8 cellular contexts compared by ENCODE assay signal in the genomic region with DNA sequence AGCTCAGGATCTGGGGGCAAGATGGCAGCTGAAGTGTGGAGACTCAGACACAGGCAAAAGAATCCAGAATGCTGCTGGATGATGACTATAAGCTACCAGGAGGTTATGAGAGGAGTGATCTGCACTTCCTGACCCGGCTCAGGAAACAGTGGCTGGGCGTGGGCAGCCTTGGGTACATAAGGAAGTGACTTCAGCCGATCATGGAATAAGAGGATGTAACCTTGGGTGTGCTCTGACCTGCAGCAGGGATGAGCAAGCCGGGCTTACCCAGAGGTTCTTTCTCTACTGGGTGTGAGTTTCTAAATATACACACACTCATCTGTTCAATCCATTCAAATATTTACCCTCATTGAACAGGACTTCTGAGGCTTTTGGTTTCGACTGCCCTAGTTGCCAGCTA.
DNase-seq lines count a peak whose midpoint lies in the region; ATAC-seq and TF ChIP-seq lines count a peak whose summit lies in the region.

No MANE protein-coding gene starts in this region.

- H3K36me3 Mint-ChIP-seq in CD8-positive, alpha-beta memory T cell = peaks cover 0 to 70% (median 11%) of the 10 kb centered on the region in 3 donors
- H3K36me3 Mint-ChIP-seq in endothelial cell (ENCODE audit: low read depth, unreplicated experiment) = peaks cover 52% of the 10 kb centered on the region

- H3K4me3 Mint-ChIP-seq in CD8-positive, alpha-beta memory T cell = peak overlapping the region in 6 of 7 donors; percentile 39 to 57 (median 45)
- H3K4me3 Mint-ChIP-seq in endothelial cell (ENCODE audit: unreplicated experiment) = peak overlapping the region; percentile 21

- H3K27ac Mint-ChIP-seq in CD8-positive, alpha-beta memory T cell = peak overlapping the region in 7 of 8 donors; percentile 21 to 79 (median 62)
- peak overlapping the region; percentile 97 for H3K27ac Mint-ChIP-seq in endothelial cell (ENCODE audit: unreplicated experiment)

- H4K20me1 ChIP-seq in OCI-LY7 (ENCODE audit: insufficient read depth, low read length) = no peaks in the 10 kb centered on the region

- no peak overlapping the region for H3K27ac ChIP-seq in CD8-positive, alpha-beta memory T cell (ENCODE audit: low read depth, low read length)
- H3K27ac ChIP-seq in OCI-LY7 (ENCODE audit: low read depth, low read length, poor library complexity, severe bottlenecking) = no peak overlapping the region

- no peak for TF ChIP-seq CTCF in endothelial cell (IDR thresholded peaks at IDR 0.05; ENCODE audit: unreplicated experiment)
- TF ChIP-seq CTCF in omental fat pad (IDR thresholded peaks at IDR 0.05) = no peak
- no peak for TF ChIP-seq CTCF in OCI-LY7 (conservative IDR thresholded peaks at IDR 0.05; ENCODE audit: low read length)
- TF ChIP-seq CTCF in GM13977 (IDR thresholded peaks at IDR 0.05; ENCODE audit: extremely low read depth, insufficient read depth, missing control alignments) = no peak

- no peaks in the 10 kb centered on the region for H3K9me3 ChIP-seq in CD8-positive, alpha-beta memory T cell (ENCODE audit: low read length)
- no peaks in the 10 kb centered on the region for H3K9me3 ChIP-seq in OCI-LY7 (ENCODE audit: low read length)

- ATAC-seq in HG02588 (IDR thresholded peaks at IDR 0.05; ENCODE audit: unreplicated experiment) (peak; percentile 58), omental fat pad (ENCODE audit: low FRiP score) (peak; percentile 59)

- H3K9me2 ChIP-seq in OCI-LY7 (ENCODE audit: insufficient read depth, low read length) = no peaks in the 10 kb centered on the region

- no peak for DNase-seq in CD8-positive, alpha-beta memory T cell
- DNase-seq in SKM-1 (lab: John Stamatoyannopoulos, UW; ENCODE audit: unreplicated experiment) (peak; percentile 92), endothelial cell (ENCODE audit: low spot score) (no peak), omental fat pad (ENCODE audit: low spot score) (no peak), OCI-LY7 (ENCODE audit: low spot score) (no peak), GM13977 (ENCODE audit: low spot score) (no peak), NCI-H1105 (lab: John Stamatoyannopoulos, UW) (no peak)

- no peaks in the 10 kb centered on the region for H3K27me3 Mint-ChIP-seq in CD8-positive, alpha-beta memory T cell
- H3K27me3 Mint-ChIP-seq in endothelial cell (ENCODE audit: unreplicated experiment) = peaks cover 8% of the 10 kb centered on the region

- H3K36me3 ChIP-seq in CD8-positive, alpha-beta memory T cell (ENCODE audit: insufficient read depth, low read length) = peaks cover 8% of the 10 kb centered on the region
- H3K36me3 ChIP-seq in OCI-LY7 (ENCODE audit: insufficient read depth, low read length) = no peaks in the 10 kb centered on the region

- H3K9me3 Mint-ChIP-seq in CD8-positive, alpha-beta memory T cell = no peaks in the 10 kb centered on the region
- H3K9me3 Mint-ChIP-seq in endothelial cell (ENCODE audit: unreplicated experiment) = no peaks in the 10 kb centered on the region

- in situ Hi-C loops in GM13977 (cut with MboI; ENCODE audit: low pct_unique_long_range_greater_than_20kb, low sequenced_read_pairs, unreplicated experiment) = no loop called here

- CTCF ChIA-PET in CD8-positive, alpha-beta memory T cell (lab: Charles Lee) = interaction anchor here (1.1 to 1.8 kb wide), 3 partner anchors 20 to 37 kb away, joined by 3 to 5 read pairs (median 3); no protein-coding TSS in a partner anchor
- CTCF ChIA-PET in OCI-LY7 (lab: Charles Lee; ENCODE audit: unreplicated experiment) = interaction anchor here (0.6 kb wide), 1 partner anchor 106 kb away, joined by 3 read pairs; no protein-coding TSS in a partner anchor

- no peak overlapping the region for H3K4me3 ChIP-seq in CD8-positive, alpha-beta memory T cell (ENCODE audit: low read length)
- H3K4me3 ChIP-seq in OCI-LY7 (ENCODE audit: low read depth, low read length, poor library complexity, severe bottlenecking) = no peak overlapping the region

- H3K4me1 ChIP-seq in CD8-positive, alpha-beta memory T cell (ENCODE audit: insufficient read depth, low read length) = peaks cover 86% of the 10 kb centered on the region
- no peaks in the 10 kb centered on the region for H3K4me1 ChIP-seq in OCI-LY7 (ENCODE audit: insufficient read depth, low read length, poor library complexity, severe bottlenecking)

- peaks cover 87 to 98% (median 96%) of the 10 kb centered on the region in 3 donors for H3K4me1 Mint-ChIP-seq in CD8-positive, alpha-beta memory T cell
- peaks cover 48% of the 10 kb centered on the region for H3K4me1 Mint-ChIP-seq in endothelial cell (ENCODE audit: unreplicated experiment)

- POLR2A ChIA-PET in CD8-positive, alpha-beta memory T cell (lab: Charles Lee) = no interaction called here
- POLR2A ChIA-PET in OCI-LY7 (lab: Charles Lee) = interaction anchor here (0.9 kb wide), 1 partner anchor 8 kb away, joined by 3 read pairs; no protein-coding TSS in a partner anchor

- no TSS peak for BruUV-seq in OCI-LY7 (replicated peaks; lab: Mats Ljungman, UMichigan)

- no peaks in the 10 kb centered on the region for H3K27me3 ChIP-seq in CD8-positive, alpha-beta memory T cell (ENCODE audit: insufficient read depth, low read length, poor library complexity, severe bottlenecking)

- intact Hi-C loops in OCI-LY7 (cut with micrococcal nuclease; ENCODE audit: unreplicated experiment) = no loop called here

- H3K79me2 ChIP-seq in OCI-LY7 (ENCODE audit: insufficient read depth, low read depth, low read length) = no peaks in the 10 kb centered on the region

- no peak overlapping the region for H3K4me2 ChIP-seq in OCI-LY7 (ENCODE audit: low read length)

- no peak overlapping the region for H2AFZ ChIP-seq in OCI-LY7 (ENCODE audit: low read length)
